15 cellular contexts compared by ENCODE assay signal in genomic region chr5:14920121-14920520, GRCh38.
"Had no signal": no experiment of that assay in that cellular context is flagged by ENCODE, and none has a peak within 500 bp of the region (broad histone marks: within the 10 kb centered on the region; RNA-seq: fewer than 3 reads in every experiment).

No MANE protein-coding gene starts in this region.

- H3K4me3 Mint-ChIP-seq: activated B cell treated with CpG ODN at 0.5 μM for 24 hours; activated naive CD4-positive, alpha-beta T cell treated with anti-CD3 and anti-CD28 coated beads, Interleukin-2, amount 10 ng/mL, durations not matched to agents 7 days and 5 days; endodermal cell; neural crest cell had no signal

- H3K36me3 Mint-ChIP-seq: activated naive CD4-positive, alpha-beta T cell treated with anti-CD3 and anti-CD28 coated beads, Interleukin-2, amount 10 ng/mL, durations not matched to agents 7 days and 5 days had no signal

- H3K27me3 ChIP-seq: ovary, sigmoid colon, thyroid gland, uterus had no signal

- H3K27ac Mint-ChIP-seq: activated B cell treated with CpG ODN at 0.5 μM for 24 hours; activated naive CD4-positive, alpha-beta T cell treated with anti-CD3 and anti-CD28 coated beads, Interleukin-2, amount 10 ng/mL, durations not matched to agents 7 days and 5 days; endodermal cell had no signal

- DNase-seq: activated B cell treated with CpG ODN at 0.5 μM for 24 hours; activated CD4-positive, alpha-beta T cell treated with anti-CD3 and anti-CD28 coated beads, Interleukin-2, amount 50 U/mL, for 4 hours; activated naive CD4-positive, alpha-beta T cell treated with anti-CD3 and anti-CD28 coated beads, Interleukin-2, amount 10 ng/mL, durations not matched to agents 7 days and 5 days; endodermal cell; erythroblast; hypothalamus; kidney glomerular epithelial cell; ovary; sigmoid colon; stimulated activated CD4-positive, alpha-beta T cell treated with anti-CD3 and anti-CD28 coated beads, Interleukin-4, amount 100 ng/mL, for 1 hour; stimulated activated CD8-positive, alpha-beta memory T cell treated with anti-CD3 and anti-CD28 coated beads, Interleukin-4, amount 100 ng/mL, for 48 hours; thyroid gland; uterus had no signal

- H3K36me3 ChIP-seq: ovary, sigmoid colon, thyroid gland, uterus had no signal

- H3K4me1 ChIP-seq: sigmoid colon, thyroid gland, uterus had no signal

- H3K9me3 Mint-ChIP-seq: activated B cell treated with CpG ODN at 0.5 μM for 24 hours; activated naive CD4-positive, alpha-beta T cell treated with anti-CD3 and anti-CD28 coated beads, Interleukin-2, amount 10 ng/mL, durations not matched to agents 7 days and 5 days; endodermal cell had no signal

- H3K27ac ChIP-seq: ovary, sigmoid colon, thyroid gland, uterus had no signal

- H3K4me1 Mint-ChIP-seq: activated B cell treated with CpG ODN at 0.5 μM for 24 hours, endodermal cell had no signal

- H3K9me3 ChIP-seq: ovary, sigmoid colon, thyroid gland, uterus had no signal

- FAIRE-seq: bronchial epithelial cell had no signal

- H3K4me3 ChIP-seq: ovary, sigmoid colon, thyroid gland, uterus had no signal
